In genomic region chr14:24123465-24124417, GRCh38 we compare ENCODE assay signal across 1 cellular context.
TF ChIP-seq lines count a peak whose summit lies in the region.

No MANE protein-coding gene starts in this region.

TF ChIP-seq in K562, 482 proteins besides CTCF, POLR2A, EP300 and RAD21:
- TF ChIP-seq ZNF586 (CRISPR knock-in tag; conservative IDR thresholded peaks at IDR 0.05) = no peak
- TF ChIP-seq NUFIP1 (IDR thresholded peaks at IDR 0.05; ENCODE audit: partially characterized antibody) = no peak
- no peak for TF ChIP-seq TBL1XR1 (IDR thresholded peaks at IDR 0.05; ENCODE audit: low read length in 2 of 2)
- TF ChIP-seq E2F3 (CRISPR knock-in tag; IDR thresholded peaks at IDR 0.05) = no peak
- no peak for TF ChIP-seq TBP (optimal IDR thresholded peaks at IDR 0.05; ENCODE audit: low read depth, low read length)
- no peak for TF ChIP-seq USF2 (CRISPR knock-in tag; IDR thresholded peaks at IDR 0.05)
